30 cellular contexts compared by ENCODE assay signal in genomic region chr14:103941973-103942736, GRCh38. TPM values are rescaled to one million over a fixed set of nuclear protein-coding genes. Genes with fewer than 3 reads are reported as not detected.
"Had no signal": no experiment of that assay in that cellular context is flagged by ENCODE, and none has a peak within 500 bp of the region (broad histone marks: within the 10 kb centered on the region; RNA-seq: fewer than 3 reads in every experiment).

Gene RD3L (minus strand): TSS chr14:103942529. CDS start chr14:103941695, 834 bp downstream.

- H3K27me3 Mint-ChIP-seq: dendritic cell treated with granulocyte-macrophage colony-stimulating factor and Interleukin-4, amounts not matched to agents 40 ng/mL and 50 ng/mL, for 4 days had no signal

- ATAC-seq: left lobe of liver; lower lobe of right lung; natural killer cell; sciatic nerve; stimulated activated memory B cell treated with anti-CD40 and anti-IgM and Interleukin-4, amounts not matched to agents 10 μg/mL and 1 μg/mL and 100 μg/mL, for 72 hours had no signal

- H3K9ac ChIP-seq: neural progenitor cell had no signal

- H3K36me3 Mint-ChIP-seq: mesothelial cell of epicardium; natural killer cell; neural progenitor cell; stimulated activated memory B cell treated with anti-CD40 and anti-IgM and Interleukin-4, amounts not matched to agents 10 μg/mL and 1 μg/mL and 100 μg/mL, for 72 hours had no signal

- DNase-seq: cerebellar nuclear complex; erythroblast; foreskin melanocyte; head of caudate nucleus; hypothalamus; kidney glomerular epithelial cell; lower lobe of right lung; natural killer cell; nucleus accumbens; ovary; spleen; stimulated activated CD4-positive, alpha-beta T cell treated with anti-CD3 and anti-CD28 coated beads, Interleukin-15, amount 100 ng/mL, for 24 hours; stimulated activated CD4-positive, alpha-beta T cell treated with anti-CD3 and anti-CD28 coated beads, Interleukin-1b, Interleukin-23, amount 100 ng/mL, for 48 hours; stimulated activated CD4-positive, alpha-beta T cell treated with anti-CD3 and anti-CD28 coated beads, Interleukin-4, amount 100 ng/mL, for 24 hours; tibial artery; upper lobe of left lung had no signal

- H3K4me1 Mint-ChIP-seq: memory B cell; mesothelial cell of epicardium; natural killer cell; neural progenitor cell; stimulated activated memory B cell treated with anti-CD40 and anti-IgM and Interleukin-4, amounts not matched to agents 10 μg/mL and 1 μg/mL and 100 μg/mL, for 72 hours had no signal

- H3K36me3 ChIP-seq: lower lobe of right lung, neural progenitor cell, ovary, spleen, tibial artery, upper lobe of left lung had no signal

- H3K4me3 ChIP-seq: lower lobe of right lung, neural progenitor cell, ovary, spleen, tibial artery, upper lobe of left lung had no signal

- H3K4me2 ChIP-seq: neural progenitor cell had no signal

- H3K4me1 ChIP-seq: lower lobe of right lung, neural progenitor cell, spleen, tibial artery, upper lobe of left lung had no signal

- H2AFZ ChIP-seq: neural progenitor cell had no signal

- H3K27ac Mint-ChIP-seq: dendritic cell treated with granulocyte-macrophage colony-stimulating factor and Interleukin-4, amounts not matched to agents 40 ng/mL and 50 ng/mL, for 4 days; memory B cell; mesothelial cell of epicardium; natural killer cell; neural progenitor cell; progenitor cell of endocrine pancreas; stimulated activated memory B cell treated with anti-CD40 and anti-IgM and Interleukin-4, amounts not matched to agents 10 μg/mL and 1 μg/mL and 100 μg/mL, for 72 hours; stimulated activated naive CD8-positive, alpha-beta T cell treated with anti-CD3 and anti-CD28 coated beads, Interleukin-15, Interleukin-2, amounts not matched to agents 100 ng/mL and 50 ng/mL, for 24 hours had no signal

- H3K9me3 ChIP-seq: lower lobe of right lung, ovary, tibial artery had no signal

- H3K27ac ChIP-seq: lower lobe of right lung, neural progenitor cell, ovary, spleen, tibial artery, upper lobe of left lung had no signal

- H3K4me3 Mint-ChIP-seq: dendritic cell treated with granulocyte-macrophage colony-stimulating factor and Interleukin-4, amounts not matched to agents 40 ng/mL and 50 ng/mL, for 4 days; memory B cell; mesothelial cell of epicardium; natural killer cell; neural progenitor cell; stimulated activated memory B cell treated with anti-CD40 and anti-IgM and Interleukin-4, amounts not matched to agents 10 μg/mL and 1 μg/mL and 100 μg/mL, for 72 hours; stimulated activated naive CD8-positive, alpha-beta T cell treated with anti-CD3 and anti-CD28 coated beads, Interleukin-15, Interleukin-2, amounts not matched to agents 100 ng/mL and 50 ng/mL, for 24 hours had no signal

- H3K9me3 Mint-ChIP-seq: dendritic cell treated with granulocyte-macrophage colony-stimulating factor and Interleukin-4, amounts not matched to agents 40 ng/mL and 50 ng/mL, for 4 days; memory B cell; natural killer cell; stimulated activated memory B cell treated with anti-CD40 and anti-IgM and Interleukin-4, amounts not matched to agents 10 μg/mL and 1 μg/mL and 100 μg/mL, for 72 hours; stimulated activated naive CD8-positive, alpha-beta T cell treated with anti-CD3 and anti-CD28 coated beads, Interleukin-15, Interleukin-2, amounts not matched to agents 100 ng/mL and 50 ng/mL, for 24 hours had no signal

- H3K27me3 ChIP-seq: ovary, upper lobe of left lung had no signal

RNA-seq across cellular contexts. Expression of gene RD3L, which starts in this region (rescaled TPM):
- total RNA-seq: endothelial cell of umbilical vein, left lobe of liver, lower lobe of right lung, mesothelial cell of epicardium, mucosa of gallbladder, myocyte, natural killer cell, ovary, progenitor cell of endocrine pancreas, sciatic nerve, skeletal muscle tissue, spleen, temporal lobe, upper lobe of left lung had no signal
- polyA plus RNA-seq: endothelial cell of umbilical vein, ovary, spleen had no signal
